Comparison of ENCODE assay signal across 25 cellular contexts in genomic region chr1:4336507-4336906, GRCh38.
"Had no signal": no experiment of that assay in that cellular context is flagged by ENCODE, and none has a peak within 500 bp of the region (broad histone marks: within the 10 kb centered on the region; RNA-seq: fewer than 3 reads in every experiment).

No MANE protein-coding gene starts in this region.

- H3K79me2 ChIP-seq: hepatocyte had no signal

- H3K4me3 ChIP-seq: hepatocyte, left ventricle myocardium inferior, lung, mucosa of descending colon, pancreas, prostate gland, sigmoid colon, spleen, suprapubic skin, thoracic aorta, tibial artery, upper lobe of right lung, uterus had no signal

- H3K9me3 ChIP-seq: mucosa of descending colon, pancreas, prostate gland, thoracic aorta, upper lobe of right lung, uterus had no signal

- H3K27me3 ChIP-seq: hepatocyte, pancreas, upper lobe of right lung, uterus had no signal

- H2AFZ ChIP-seq: hepatocyte had no signal

- H3K36me3 ChIP-seq: left ventricle myocardium inferior, pancreas, prostate gland, sigmoid colon, spleen, suprapubic skin, thoracic aorta, tibial artery, upper lobe of right lung, uterus had no signal

- H3K4me2 ChIP-seq: hepatocyte had no signal

- H3K4me1 ChIP-seq: left ventricle myocardium inferior, pancreas, prostate gland, sigmoid colon, spleen, suprapubic skin, tibial artery, upper lobe of right lung, uterus had no signal

- H3K27ac ChIP-seq: hepatocyte, left ventricle myocardium inferior, pancreas, prostate gland, sigmoid colon, spleen, suprapubic skin, thoracic aorta, tibial artery, upper lobe of right lung, uterus had no signal

- ATAC-seq: mucosa of descending colon; naive thymus-derived CD4-positive, alpha-beta T cell; natural killer cell treated with Interleukin-12 subunit alpha and Interleukin-12 subunit beta and Interleukin-15 and Interleukin-18, amount 100 ng/mL, for 72 hours; pancreas; right cardiac atrium; stimulated activated effector memory CD8-positive, alpha-beta T cell treated with anti-CD3 and anti-CD28 coated beads, Interleukin-12 subunit alpha, Interleukin-12 subunit beta, amount 100 ng/mL, for 72 hours; upper lobe of right lung had no signal

- DNase-seq: islet precursor cell; left ventricle myocardium inferior; midbrain; mucosa of descending colon; naive thymus-derived CD4-positive, alpha-beta T cell; nucleus accumbens; pancreas; retina; right cardiac atrium; sigmoid colon; small intestine; stimulated activated CD4-positive, alpha-beta T cell treated with anti-CD3 and anti-CD28 coated beads, Interleukin-4, amount 100 ng/mL, for 24 hours; stimulated activated naive CD4-positive, alpha-beta T cell; tibial artery; trophoblast cell; upper lobe of right lung; uterus had no signal

- FAIRE-seq: pancreas, small intestine had no signal
